In the genomic region with DNA sequence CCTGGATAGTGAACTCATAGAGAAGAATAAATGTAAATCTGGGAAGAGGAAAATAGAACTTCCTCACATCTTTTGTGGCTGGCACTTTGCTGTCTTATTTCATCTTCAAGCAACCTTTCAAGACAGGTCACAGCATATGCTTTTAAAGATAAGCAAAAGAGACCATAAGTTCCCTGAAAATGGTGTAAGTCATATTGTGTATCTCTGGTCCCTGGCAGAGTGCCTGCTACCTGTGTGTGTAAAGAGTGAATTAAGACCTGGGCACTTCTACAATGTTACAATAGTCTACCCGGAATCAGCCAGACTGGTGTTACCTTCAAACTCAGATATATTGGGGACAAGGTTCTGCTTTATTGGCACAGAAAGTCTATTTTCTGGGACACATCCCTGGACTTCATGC, we compare ENCODE assay signal across 34 cellular contexts.
"Had no signal": no experiment of that assay in that cellular context is flagged by ENCODE, and none has a peak within 500 bp of the region (broad histone marks: within the 10 kb centered on the region; RNA-seq: fewer than 3 reads in every experiment).

No MANE protein-coding gene starts in this region.

- H3K9me3 ChIP-seq: adrenal gland, body of pancreas, esophagus muscularis mucosa, gastrocnemius medialis had no signal

- H3K27ac Mint-ChIP-seq: activated CD4-positive, alpha-beta memory T cell treated with anti-CD3 and anti-CD28 coated beads for 36 hours; activated CD4-positive, alpha-beta T cell treated with anti-CD3 and anti-CD28 coated beads for 36 hours; activated CD4-positive, alpha-beta T cell treated with anti-CD3 and anti-CD28 coated beads, Interleukin-2, amount 10 ng/mL, durations not matched to agents 24 days and 14 days; activated CD8-positive, alpha-beta memory T cell treated with anti-CD3 and anti-CD28 coated beads, Interleukin-2, amount 10 ng/mL, durations not matched to agents 7 days and 5 days; activated CD8-positive, alpha-beta T cell treated with anti-CD3 and anti-CD28 coated beads, Interleukin-2, amount 10 ng/mL, durations not matched to agents 7 days and 5 days; activated naive CD4-positive, alpha-beta T cell treated with anti-CD3 and anti-CD28 coated beads for 36 hours; activated naive CD4-positive, alpha-beta T cell treated with anti-CD3 and anti-CD28 coated beads, Interleukin-2, amount 50 U/mL, for 24 hours; activated naive CD8-positive, alpha-beta T cell treated with anti-CD3 and anti-CD28 coated beads for 36 hours; activated naive CD8-positive, alpha-beta T cell treated with anti-CD3 and anti-CD28 coated beads, Interleukin-2, amount 50 U/mL, for 24 hours; activated T-helper 1 cell treated with anti-CD3 and anti-CD28 coated beads, Interleukin-12 subunit alpha, Interleukin-12 subunit beta, Interleukin-2, Interleukin-4 antibody, amounts not matched to agents 30 ng/mL and 10 ng/mL and 1 ng/mL, durations not matched to agents 14 hours and 24 hours and 36 hours; activated T-helper 2 cell treated with anti-CD3 and anti-CD28 coated beads, Interferon-gamma antibody, Interleukin-2, Interleukin-4, amounts not matched to agents 10 μg/mL and 5 μg/mL and 100 μg/mL, durations not matched to agents 14 hours and 24 hours and 36 hours; effector memory CD8-positive, alpha-beta T cell had no signal

- H3K4me3 Mint-ChIP-seq: activated CD4-positive, alpha-beta memory T cell treated with anti-CD3 and anti-CD28 coated beads for 36 hours; activated CD4-positive, alpha-beta T cell treated with anti-CD3 and anti-CD28 coated beads for 36 hours; activated CD4-positive, alpha-beta T cell treated with anti-CD3 and anti-CD28 coated beads, Interleukin-2, amount 10 ng/mL, durations not matched to agents 24 days and 14 days; activated CD8-positive, alpha-beta memory T cell treated with anti-CD3 and anti-CD28 coated beads, Interleukin-2, amount 10 ng/mL, durations not matched to agents 7 days and 5 days; activated CD8-positive, alpha-beta T cell treated with anti-CD3 and anti-CD28 coated beads, Interleukin-2, amount 10 ng/mL, durations not matched to agents 7 days and 5 days; activated naive CD4-positive, alpha-beta T cell treated with anti-CD3 and anti-CD28 coated beads for 36 hours; activated naive CD4-positive, alpha-beta T cell treated with anti-CD3 and anti-CD28 coated beads, Interleukin-2, amount 50 U/mL, for 24 hours; activated naive CD8-positive, alpha-beta T cell treated with anti-CD3 and anti-CD28 coated beads for 36 hours; activated naive CD8-positive, alpha-beta T cell treated with anti-CD3 and anti-CD28 coated beads, Interleukin-2, amount 50 U/mL, for 24 hours; activated T-helper 1 cell treated with anti-CD3 and anti-CD28 coated beads, Interleukin-12 subunit alpha, Interleukin-12 subunit beta, Interleukin-2, Interleukin-4 antibody, amounts not matched to agents 30 ng/mL and 10 ng/mL and 1 ng/mL, durations not matched to agents 14 hours and 24 hours and 36 hours; effector memory CD8-positive, alpha-beta T cell had no signal

- H3K27me3 ChIP-seq: adrenal gland, body of pancreas, cardiac muscle cell, esophagus muscularis mucosa, foreskin keratinocyte, gastrocnemius medialis had no signal

- H3K4me1 ChIP-seq: foreskin keratinocyte, gastrocnemius medialis had no signal

- H3K36me3 ChIP-seq: adrenal gland, cardiac muscle cell, esophagus muscularis mucosa, gastrocnemius medialis had no signal

- ATAC-seq: activated CD4-positive, alpha-beta T cell treated with anti-CD3 and anti-CD28 coated beads for 36 hours; activated CD8-positive, alpha-beta memory T cell treated with anti-CD3 and anti-CD28 coated beads, Interleukin-2, amount 10 ng/mL, durations not matched to agents 7 days and 5 days; activated CD8-positive, alpha-beta T cell treated with anti-CD3 and anti-CD28 coated beads, Interleukin-2, amount 10 ng/mL, durations not matched to agents 7 days and 5 days; activated naive CD8-positive, alpha-beta T cell treated with anti-CD3 and anti-CD28 coated beads, Interleukin-2, amount 50 U/mL, for 24 hours; body of pancreas; effector memory CD8-positive, alpha-beta T cell; foreskin keratinocyte; gastrocnemius medialis had no signal

- H3K36me3 Mint-ChIP-seq: activated CD4-positive, alpha-beta memory T cell treated with anti-CD3 and anti-CD28 coated beads for 36 hours; activated CD8-positive, alpha-beta memory T cell treated with anti-CD3 and anti-CD28 coated beads, Interleukin-2, amount 10 ng/mL, durations not matched to agents 7 days and 5 days; activated naive CD4-positive, alpha-beta T cell treated with anti-CD3 and anti-CD28 coated beads, Interleukin-2, amount 50 U/mL, for 24 hours; activated naive CD8-positive, alpha-beta T cell treated with anti-CD3 and anti-CD28 coated beads for 36 hours had no signal

- DNase-seq: activated CD4-positive, alpha-beta memory T cell treated with anti-CD3 and anti-CD28 coated beads for 36 hours; activated CD4-positive, alpha-beta T cell treated with anti-CD3 and anti-CD28 coated beads for 36 hours; activated CD4-positive, alpha-beta T cell treated with anti-CD3 and anti-CD28 coated beads, Interleukin-2, amount 10 ng/mL, durations not matched to agents 24 days and 14 days; activated CD4-positive, CD25-positive, alpha-beta regulatory T cell; activated CD4-positive, CD25-positive, alpha-beta regulatory T cell treated with anti-CD3 and anti-CD28 coated beads, Interleukin-2, amount 50 U/mL, for 72 hours; activated CD8-positive, alpha-beta memory T cell treated with anti-CD3 and anti-CD28 coated beads, Interleukin-2, amount 10 ng/mL, durations not matched to agents 7 days and 5 days; activated CD8-positive, alpha-beta memory T cell treated with anti-CD3 and anti-CD28 coated beads, Interleukin-2, amount 50 U/mL, for 4 hours; activated CD8-positive, alpha-beta T cell treated with anti-CD3 and anti-CD28 coated beads, Interleukin-2, amount 10 ng/mL, durations not matched to agents 7 days and 5 days; activated effector memory CD4-positive, alpha-beta T cell treated with anti-CD3 and anti-CD28 coated beads, Interleukin-2, amount 50 U/mL, for 16 hours; activated naive CD4-positive, alpha-beta T cell treated with anti-CD3 and anti-CD28 coated beads for 36 hours; activated naive CD8-positive, alpha-beta T cell treated with anti-CD3 and anti-CD28 coated beads for 36 hours; activated naive CD8-positive, alpha-beta T cell treated with anti-CD3 and anti-CD28 coated beads, Interleukin-2, amount 50 U/mL, for 24 hours; activated T-cell treated with anti-CD3 and anti-CD28 coated beads, Interleukin-2, amount 50 U/mL, for 1 hour; activated T-cell treated with anti-CD3 and anti-CD28 coated beads, Interleukin-2, amount 50 U/mL, for 48 hours; adrenal gland; amygdala; aorta; body of pancreas; central memory CD4-positive, alpha-beta T cell; cerebellar nuclear complex; dermis blood vessel endothelial cell; effector CD4-positive, alpha-beta T cell; effector memory CD8-positive, alpha-beta T cell; erythroblast; foreskin keratinocyte; gastrocnemius medialis; glutamatergic neuron; T-helper 2 cell had no signal

- H3K4me3 ChIP-seq: adrenal gland, body of pancreas, cardiac muscle cell, coronary artery, esophagus muscularis mucosa, gastrocnemius medialis had no signal

- H3K27ac ChIP-seq: adrenal gland, body of pancreas, cardiac muscle cell, coronary artery, esophagus muscularis mucosa, foreskin keratinocyte, gastrocnemius medialis had no signal

- H3K4me1 Mint-ChIP-seq: activated CD4-positive, alpha-beta T cell treated with anti-CD3 and anti-CD28 coated beads for 36 hours; activated CD4-positive, alpha-beta T cell treated with anti-CD3 and anti-CD28 coated beads, Interleukin-2, amount 10 ng/mL, durations not matched to agents 24 days and 14 days; activated CD8-positive, alpha-beta memory T cell treated with anti-CD3 and anti-CD28 coated beads, Interleukin-2, amount 10 ng/mL, durations not matched to agents 7 days and 5 days; activated naive CD4-positive, alpha-beta T cell treated with anti-CD3 and anti-CD28 coated beads, Interleukin-2, amount 50 U/mL, for 24 hours had no signal

- H3K9me3 Mint-ChIP-seq: activated naive CD4-positive, alpha-beta T cell treated with anti-CD3 and anti-CD28 coated beads, Interleukin-2, amount 50 U/mL, for 24 hours; effector memory CD8-positive, alpha-beta T cell had no signal
